Comparison of ENCODE assay signal across 15 cellular contexts in the genomic region with DNA sequence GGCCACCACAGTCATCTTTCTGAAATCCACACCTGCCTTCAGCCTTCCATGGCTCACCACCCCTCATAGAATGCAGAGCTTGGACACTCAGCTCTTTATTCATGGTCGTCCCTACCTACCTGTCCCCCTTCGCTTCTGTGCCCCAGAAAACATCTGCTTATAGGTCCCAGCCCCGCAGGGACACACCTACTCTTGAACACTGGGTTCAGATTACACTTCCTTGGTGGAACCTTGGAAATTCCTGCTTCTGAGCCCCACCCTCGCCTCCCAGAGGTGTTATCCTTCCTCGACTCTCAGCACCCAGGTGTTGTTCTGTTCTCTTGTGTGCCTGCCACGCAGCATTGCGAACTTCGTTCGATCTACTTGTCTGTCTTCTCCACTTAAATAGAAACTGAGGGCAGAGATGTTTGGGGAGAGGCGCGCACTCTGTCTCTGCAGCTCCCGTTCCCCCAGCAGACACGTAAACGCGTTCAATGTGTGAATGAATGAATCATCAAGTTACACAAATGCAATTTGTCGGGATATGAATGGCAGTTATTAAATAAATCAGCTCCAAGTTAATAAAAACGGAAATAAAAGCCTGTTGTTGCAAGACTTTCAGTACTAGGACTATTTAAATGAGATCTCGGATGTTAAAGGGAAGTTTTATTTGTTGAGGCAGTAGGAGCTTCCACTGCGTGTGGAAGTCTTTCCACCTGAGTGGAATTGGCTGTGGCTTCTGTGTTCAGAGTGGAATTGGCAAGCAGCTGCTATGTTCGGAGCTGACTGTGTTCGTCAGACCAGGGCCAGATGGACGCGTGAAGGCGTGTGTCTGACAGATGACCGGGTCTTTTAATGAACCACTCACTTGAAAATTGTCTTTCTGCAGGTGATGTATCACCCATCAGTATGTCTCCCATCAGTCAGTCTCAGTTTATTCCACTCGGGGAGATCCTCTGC.
"Had no signal": no experiment of that assay in that cellular context is flagged by ENCODE, and none has a peak within 500 bp of the region (broad histone marks: within the 10 kb centered on the region; RNA-seq: fewer than 3 reads in every experiment).

No MANE protein-coding gene starts in this region.

- H3K4me3 Mint-ChIP-seq: activated CD4-positive, alpha-beta memory T cell treated with anti-CD3 and anti-CD28 coated beads, Interleukin-2, amount 10 ng/mL, durations not matched to agents 7 days and 5 days; activated naive CD8-positive, alpha-beta T cell; activated T-cell treated with anti-CD3 and anti-CD28 coated beads, Interleukin-2, amount 50 U/mL, for 4 hours; endodermal cell; immature natural killer cell; neural crest cell; T-helper 17 cell had no signal

- H3K27ac ChIP-seq: brain microvascular endothelial cell, dorsolateral prefrontal cortex, lower lobe of right lung, stomach had no signal

- H3K27me3 ChIP-seq: brain microvascular endothelial cell, dorsolateral prefrontal cortex, stomach had no signal

- H3K27ac Mint-ChIP-seq: activated CD4-positive, alpha-beta memory T cell treated with anti-CD3 and anti-CD28 coated beads, Interleukin-2, amount 10 ng/mL, durations not matched to agents 7 days and 5 days; activated naive CD8-positive, alpha-beta T cell; endodermal cell; immature natural killer cell; T-helper 17 cell had no signal

- H3K4me1 Mint-ChIP-seq: activated CD4-positive, alpha-beta memory T cell treated with anti-CD3 and anti-CD28 coated beads, Interleukin-2, amount 10 ng/mL, durations not matched to agents 7 days and 5 days; immature natural killer cell; T-helper 17 cell had no signal

- H3K9me3 Mint-ChIP-seq: activated CD4-positive, alpha-beta memory T cell treated with anti-CD3 and anti-CD28 coated beads, Interleukin-2, amount 10 ng/mL, durations not matched to agents 7 days and 5 days; activated T-cell treated with anti-CD3 and anti-CD28 coated beads, Interleukin-2, amount 50 U/mL, for 4 hours; endodermal cell; immature natural killer cell; neural crest cell had no signal

- H3K36me3 Mint-ChIP-seq: activated naive CD8-positive, alpha-beta T cell; immature natural killer cell had no signal

- DNase-seq: activated CD4-positive, alpha-beta memory T cell treated with anti-CD3 and anti-CD28 coated beads, Interleukin-2, amount 10 ng/mL, durations not matched to agents 7 days and 5 days; activated CD4-positive, alpha-beta T cell treated with anti-CD3 and anti-CD28 coated beads for 4 hours; activated effector memory CD4-positive, alpha-beta T cell treated with anti-CD3 and anti-CD28 coated beads, Interleukin-2, amount 50 U/mL, for 16 hours; activated T-cell treated with anti-CD3 and anti-CD28 coated beads, Interleukin-2, amount 50 U/mL, for 4 hours; brain microvascular endothelial cell; endodermal cell; immature natural killer cell; lower lobe of right lung; stimulated activated CD4-positive, alpha-beta T cell treated with anti-CD3 and anti-CD28 coated beads, Interleukin-12 subunit alpha, Interleukin-12 subunit beta, amount 100 ng/mL, for 4 hours; stimulated activated CD4-positive, alpha-beta T cell treated with anti-CD3 and anti-CD28 coated beads, Interleukin-2, amount 100 ng/mL, for 24 hours; stomach; T-helper 17 cell had no signal

- H3K4me1 ChIP-seq: lower lobe of right lung, stomach had no signal

- H3K9me3 ChIP-seq: lower lobe of right lung, stomach had no signal

- H3K27me3 Mint-ChIP-seq: activated naive CD8-positive, alpha-beta T cell had no signal

- H3K4me3 ChIP-seq: lower lobe of right lung, stomach had no signal

- H3K36me3 ChIP-seq: brain microvascular endothelial cell, lower lobe of right lung had no signal
